16 cellular contexts compared by ENCODE assay signal in genomic region chr15:25683415-25683814, GRCh38.
DNase-seq lines count a peak whose midpoint lies in the region; ATAC-seq and TF ChIP-seq lines count a peak whose summit lies in the region.
"Had no signal": no experiment of that assay in that cellular context is flagged by ENCODE, and none has a peak within 500 bp of the region (broad histone marks: within the 10 kb centered on the region; RNA-seq: fewer than 3 reads in every experiment).

No MANE protein-coding gene starts in this region.

- H3K4me1 ChIP-seq in endodermal cell (ENCODE audit: control insufficient read depth, insufficient read depth, low read length) (peaks cover 3% of the 10 kb centered on the region), neural progenitor cell (no peaks in the 10 kb centered on the region), thyroid gland (no peaks in the 10 kb centered on the region)

- H3K27me3 ChIP-seq in endodermal cell (ENCODE audit: control insufficient read depth, insufficient read depth, low read length, poor library complexity, severe bottlenecking), result no peaks in the 10 kb centered on the region
- no peaks in the 10 kb centered on the region for H3K27me3 ChIP-seq in neural progenitor cell
- H3K27me3 ChIP-seq in thyroid gland, result no peaks in the 10 kb centered on the region

- H3K36me3 ChIP-seq in endodermal cell (ENCODE audit: control insufficient read depth, insufficient read depth, low read length), result no peaks in the 10 kb centered on the region
- H3K36me3 ChIP-seq in neural progenitor cell, result no peaks in the 10 kb centered on the region
- H3K36me3 ChIP-seq in thyroid gland, result no peaks in the 10 kb centered on the region

- no peaks in the 10 kb centered on the region for H4K20me1 ChIP-seq in neural progenitor cell (ENCODE audit: low read depth)

- no peak overlapping the region for H2AFZ ChIP-seq in neural progenitor cell (replicated peaks)

- no peak for TF ChIP-seq CTCF in activated CD8-positive, alpha-beta T cell treated with anti-CD3 and anti-CD28 coated beads for 36 hours (IDR thresholded peaks at IDR 0.05)
- TF ChIP-seq CTCF in endodermal cell (conservative IDR thresholded peaks at IDR 0.05), result no peak
- TF ChIP-seq CTCF in neural progenitor cell (IDR thresholded peaks at IDR 0.05), result no peak
- no peak for TF ChIP-seq CTCF in thyroid gland (IDR thresholded peaks at IDR 0.05)

- WGBS in endodermal cell (ENCODE audit: insufficient coverage in 1 of 2, insufficient read length in 1 of 2), 2 experiments, result 91 to 93% methylated on average over 5 to 6 of the region's 6 CpGs
- WGBS in thyroid gland, 2 donors, result 78 to 90% methylated on average over 6 of the region's 6 CpGs

- no peaks in the 10 kb centered on the region for H3K9me3 Mint-ChIP-seq in activated CD8-positive, alpha-beta T cell treated with anti-CD3 and anti-CD28 coated beads, Interleukin-2, amount 10 ng/mL, durations not matched to agents 7 days and 5 days (ENCODE audit: insufficient read depth)
- no peaks in the 10 kb centered on the region for H3K9me3 Mint-ChIP-seq in activated CD8-positive, alpha-beta T cell treated with anti-CD3 and anti-CD28 coated beads for 36 hours
- H3K9me3 Mint-ChIP-seq in endodermal cell (peaks cover 9% of the 10 kb centered on the region), neural progenitor cell (peaks cover 21% of the 10 kb centered on the region)
- H3K9me3 Mint-ChIP-seq: CD8-positive, alpha-beta T cell had no signal

- ATAC-seq in activated CD8-positive, alpha-beta T cell treated with anti-CD3 and anti-CD28 coated beads, Interleukin-2, amount 10 ng/mL, durations not matched to agents 7 days and 5 days, result no peak
- ATAC-seq in activated CD8-positive, alpha-beta T cell treated with anti-CD3 and anti-CD28 coated beads for 36 hours, result no peak
- ATAC-seq: CD8-positive, alpha-beta T cell; PC-3 had no signal

- no peaks in the 10 kb centered on the region for H3K79me2 ChIP-seq in neural progenitor cell (ENCODE audit: low read depth)

- H3K27ac ChIP-seq in endodermal cell (ENCODE audit: low read depth, low read length), result no peak overlapping the region
- no peak overlapping the region for H3K27ac ChIP-seq in neural progenitor cell
- peak overlapping the region in 2 of 3 donors; percentile 7 to 17 for H3K27ac ChIP-seq in thyroid gland
- H3K27ac ChIP-seq: 22Rv1 had no signal

- H3K27me3 Mint-ChIP-seq in activated CD8-positive, alpha-beta T cell treated with anti-CD3 and anti-CD28 coated beads, Interleukin-2, amount 10 ng/mL, durations not matched to agents 7 days and 5 days (ENCODE audit: low read depth), result no peaks in the 10 kb centered on the region
- H3K27me3 Mint-ChIP-seq in activated CD8-positive, alpha-beta T cell treated with anti-CD3 and anti-CD28 coated beads for 36 hours, result no peaks in the 10 kb centered on the region
- H3K27me3 Mint-ChIP-seq in endodermal cell (ENCODE audit: insufficient read depth) (peaks cover 5% of the 10 kb centered on the region), neural progenitor cell (ENCODE audit: insufficient read depth, low read depth) (peaks cover 7% of the 10 kb centered on the region)

- H3K4me3 ChIP-seq in endodermal cell (ENCODE audit: low read length) (no peak overlapping the region), neural progenitor cell (no peak overlapping the region), thyroid gland (replicated peaks in 1 of 3) (no peak overlapping the region)
- H3K4me3 ChIP-seq: K562 had no signal

- intact Hi-C loops in activated CD8-positive, alpha-beta T cell treated with anti-CD3 and anti-CD28 coated beads for 36 hours (cut with micrococcal nuclease), result no loop called here
- intact Hi-C loops in thyroid gland (cut with DNase I), result no loop called here

- H3K9ac ChIP-seq in endodermal cell (ENCODE audit: extremely low read depth, low read length, poor library complexity, severe bottlenecking), result no peak overlapping the region
- H3K9ac ChIP-seq in neural progenitor cell, result no peak overlapping the region

- H3K36me3 Mint-ChIP-seq in activated CD8-positive, alpha-beta T cell treated with anti-CD3 and anti-CD28 coated beads, Interleukin-2, amount 10 ng/mL, durations not matched to agents 7 days and 5 days (ENCODE audit: low read depth), result peaks cover 80% of the 10 kb centered on the region
- H3K36me3 Mint-ChIP-seq in activated CD8-positive, alpha-beta T cell treated with anti-CD3 and anti-CD28 coated beads for 36 hours (ENCODE audit: low read depth), result peaks cover 33% of the 10 kb centered on the region
- H3K36me3 Mint-ChIP-seq in endodermal cell (ENCODE audit: low read depth) (no peaks in the 10 kb centered on the region), neural progenitor cell (peaks cover 10% of the 10 kb centered on the region)

- no peak overlapping the region for H3K4me2 ChIP-seq in neural progenitor cell

- CTCF ChIA-PET in activated CD8-positive, alpha-beta T cell treated with anti-CD3 and anti-CD28 coated beads, Interleukin-2, amount 10 ng/mL, durations not matched to agents 7 days and 5 days (lab: Charles Lee), result no interaction called here
- CTCF ChIA-PET in activated CD8-positive, alpha-beta T cell treated with anti-CD3 and anti-CD28 coated beads for 36 hours (lab: Charles Lee), result no interaction called here

- H3K9me3 ChIP-seq in endodermal cell (ENCODE audit: control insufficient read depth, low read length), result no peaks in the 10 kb centered on the region
- H3K9me3 ChIP-seq in neural progenitor cell (ENCODE audit: low read depth), result no peaks in the 10 kb centered on the region
- no peaks in the 10 kb centered on the region for H3K9me3 ChIP-seq in thyroid gland

- no peak for DNase-seq in activated CD8-positive, alpha-beta T cell treated with anti-CD3 and anti-CD28 coated beads, Interleukin-2, amount 10 ng/mL, durations not matched to agents 7 days and 5 days
- no peak for DNase-seq in activated CD8-positive, alpha-beta T cell treated with anti-CD3 and anti-CD28 coated beads for 36 hours
- no peak for DNase-seq in endodermal cell
- DNase-seq in neural progenitor cell (ENCODE audit: low spot score), result no peak
- DNase-seq in thyroid gland, result no peak
- DNase-seq in NCI-H774 (lab: John Stamatoyannopoulos, UW), result no peak
- no peak for DNase-seq in activated CD4-positive, alpha-beta T cell treated with anti-CD3 and anti-CD28 coated beads for 48 hours
- no peak for DNase-seq in activated CD4-positive, CD25-positive, alpha-beta regulatory T cell (lab: John Stamatoyannopoulos, UW)
- DNase-seq: DMS79 treated with DMSO at 0.1 percent for 48 hours, GOT3, NCI-H2107, NCI-H446, PC-3 had no signal

- H3K4me3 Mint-ChIP-seq in activated CD8-positive, alpha-beta T cell treated with anti-CD3 and anti-CD28 coated beads, Interleukin-2, amount 10 ng/mL, durations not matched to agents 7 days and 5 days, result no peak overlapping the region
- H3K4me3 Mint-ChIP-seq in activated CD8-positive, alpha-beta T cell treated with anti-CD3 and anti-CD28 coated beads for 36 hours, result no peak overlapping the region
- H3K4me3 Mint-ChIP-seq in endodermal cell, result no peak overlapping the region
- no peak overlapping the region for H3K4me3 Mint-ChIP-seq in neural progenitor cell
- H3K4me3 Mint-ChIP-seq: CD8-positive, alpha-beta T cell had no signal

- H3K4me1 Mint-ChIP-seq in activated CD8-positive, alpha-beta T cell treated with anti-CD3 and anti-CD28 coated beads, Interleukin-2, amount 10 ng/mL, durations not matched to agents 7 days and 5 days (ENCODE audit: low read depth), result no peaks in the 10 kb centered on the region
- no peaks in the 10 kb centered on the region for H3K4me1 Mint-ChIP-seq in activated CD8-positive, alpha-beta T cell treated with anti-CD3 and anti-CD28 coated beads for 36 hours (ENCODE audit: low read depth)
- peaks cover 1% of the 10 kb centered on the region for H3K4me1 Mint-ChIP-seq in endodermal cell
- H3K4me1 Mint-ChIP-seq in neural progenitor cell, result peaks cover 29% of the 10 kb centered on the region

- H3F3A ChIP-seq in neural progenitor cell (ENCODE audit: low read depth), result no peaks in the 10 kb centered on the region

- no peak for TF ChIP-seq POLR2A in thyroid gland (IDR thresholded peaks at IDR 0.05)

- peak overlapping the region; percentile 55 for H3K27ac Mint-ChIP-seq in activated CD8-positive, alpha-beta T cell treated with anti-CD3 and anti-CD28 coated beads, Interleukin-2, amount 10 ng/mL, durations not matched to agents 7 days and 5 days
- H3K27ac Mint-ChIP-seq in activated CD8-positive, alpha-beta T cell treated with anti-CD3 and anti-CD28 coated beads for 36 hours, result no peak overlapping the region
- H3K27ac Mint-ChIP-seq in endodermal cell (peak overlapping the region; percentile 70), neural progenitor cell (peak overlapping the region; percentile 55)
- H3K27ac Mint-ChIP-seq: CD8-positive, alpha-beta T cell had no signal

- POLR2A ChIA-PET in activated CD8-positive, alpha-beta T cell treated with anti-CD3 and anti-CD28 coated beads, Interleukin-2, amount 10 ng/mL, durations not matched to agents 7 days and 5 days (lab: Charles Lee), result no interaction called here
- POLR2A ChIA-PET in activated CD8-positive, alpha-beta T cell treated with anti-CD3 and anti-CD28 coated beads for 36 hours (lab: Charles Lee), result no interaction called here

Comparison
In these comparisons a context has a peak if more than half of its experiments do, and no peak if none do; other contexts are left out.
1. H3K27ac ChIP-seq: peak in thyroid gland (2 of 3); none in endodermal cell (single experiment) and neural progenitor cell (single experiment).